Comparison of ENCODE assay signal across 29 cellular contexts in genomic region chr2:161031516-161031915, GRCh38.
DNase-seq lines count a peak whose midpoint lies in the region; ATAC-seq and TF ChIP-seq lines count a peak whose summit lies in the region.
"Had no signal": no experiment of that assay in that cellular context is flagged by ENCODE, and none has a peak within 500 bp of the region (broad histone marks: within the 10 kb centered on the region; RNA-seq: fewer than 3 reads in every experiment).

No MANE protein-coding gene starts in this region.

- WGBS in hepatocyte (ENCODE audit: low lambda C conversion rate, missing lambda C conversion rate): 85% methylated on average over 3 of the region's 3 CpGs
- WGBS in smooth muscle cell (ENCODE audit: low lambda C conversion rate): 30% methylated on average over 3 of the region's 3 CpGs

- no peaks in the 10 kb centered on the region for H3K36me3 ChIP-seq in hepatocyte (replicated peaks; ENCODE audit: insufficient read depth, low read depth)
- H3K36me3 ChIP-seq in smooth muscle cell (ENCODE audit: low read depth): no peaks in the 10 kb centered on the region
- no peaks in the 10 kb centered on the region for H3K36me3 ChIP-seq in vagina
- H3K36me3 ChIP-seq: BLaER1 treated with 17β-estradiol and CSF1 and Interleukin-3, amounts not matched to agents 10 nM and 100 nM; heart right ventricle; ovary; right atrium auricular region; SJSA1; spleen; tibial artery had no signal

- H3K79me2 ChIP-seq in hepatocyte (no peaks in the 10 kb centered on the region), smooth muscle cell (ENCODE audit: low read depth) (no peaks in the 10 kb centered on the region)

- H2AFZ ChIP-seq in hepatocyte (no peak overlapping the region), smooth muscle cell (ENCODE audit: low read depth) (no peak overlapping the region)

- no peak overlapping the region for H3K4me3 ChIP-seq in hepatocyte
- no peak overlapping the region for H3K4me3 ChIP-seq in smooth muscle cell
- no peak overlapping the region for H3K4me3 ChIP-seq in vagina
- H3K4me3 ChIP-seq: BLaER1 treated with 17β-estradiol and CSF1 and Interleukin-3, amounts not matched to agents 10 nM and 100 nM; heart right ventricle; ovary; right atrium auricular region; SJSA1; spleen; tibial artery had no signal

- no peak overlapping the region for H3K4me2 ChIP-seq in hepatocyte
- H3K4me2 ChIP-seq in smooth muscle cell: peak overlapping the region; percentile 69
- H3K4me2 ChIP-seq: BLaER1 treated with 17β-estradiol and CSF1 and Interleukin-3, amounts not matched to agents 10 nM and 100 nM had no signal

- ATAC-seq in HG02840 (IDR thresholded peaks at IDR 0.05; ENCODE audit: low FRiP score, unreplicated experiment) (no peak), GM18511 (IDR thresholded peaks at IDR 0.05; ENCODE audit: unreplicated experiment) (no peak)
- ATAC-seq: activated CD4-positive, alpha-beta T cell treated with anti-CD3 and anti-CD28 coated beads for 36 hours; activated CD8-positive, alpha-beta T cell treated with anti-CD3 and anti-CD28 coated beads, Interleukin-2, amount 10 ng/mL, durations not matched to agents 7 days and 5 days; activated T-helper 17 cell treated with anti-CD3 and anti-CD28 coated beads, Interleukin-2, amount 50 U/mL, for 72 hours had no signal

- H3K9me2 ChIP-seq in hepatocyte (replicated peaks; ENCODE audit: insufficient read depth): no peaks in the 10 kb centered on the region

- H3K9me3 ChIP-seq in hepatocyte (ENCODE audit: low read depth) (no peaks in the 10 kb centered on the region), smooth muscle cell (replicated peaks; ENCODE audit: low read depth) (no peaks in the 10 kb centered on the region), vagina (no peaks in the 10 kb centered on the region)
- H3K9me3 ChIP-seq: ovary, right atrium auricular region, SJSA1, tibial artery had no signal

- intact Hi-C loops in vagina (cut with DNase I): no loop called here

- peaks cover 34% of the 10 kb centered on the region for H3F3A ChIP-seq in smooth muscle cell (ENCODE audit: low read depth)

- H4K20me1 ChIP-seq in hepatocyte (ENCODE audit: insufficient read depth, poor library complexity, severe bottlenecking) (no peaks in the 10 kb centered on the region), smooth muscle cell (ENCODE audit: low read depth) (no peaks in the 10 kb centered on the region)
- H4K20me1 ChIP-seq: BLaER1 treated with 17β-estradiol and CSF1 and Interleukin-3, amounts not matched to agents 10 nM and 100 nM had no signal

- TF ChIP-seq POLR2A in vagina (IDR thresholded peaks at IDR 0.05): no peak

- peak overlapping the region; percentile 67 for H3K27ac ChIP-seq in hepatocyte
- peak overlapping the region; percentile 97 for H3K27ac ChIP-seq in smooth muscle cell (ENCODE audit: low read depth)
- no peak overlapping the region for H3K27ac ChIP-seq in vagina
- H3K27ac ChIP-seq: BLaER1 treated with 17β-estradiol and CSF1 and Interleukin-3, amounts not matched to agents 10 nM and 100 nM; heart right ventricle; ovary; right atrium auricular region; spleen; VCaP had no signal

- H3K9ac ChIP-seq in smooth muscle cell (ENCODE audit: low read depth): peak overlapping the region; percentile 76
- H3K9ac ChIP-seq: BLaER1 treated with 17β-estradiol and CSF1 and Interleukin-3, amounts not matched to agents 10 nM and 100 nM had no signal

- H3K4me1 ChIP-seq in hepatocyte (ENCODE audit: insufficient read depth): no peaks in the 10 kb centered on the region
- peaks cover 5% of the 10 kb centered on the region for H3K4me1 ChIP-seq in smooth muscle cell (ENCODE audit: low read depth)
- H3K4me1 ChIP-seq in vagina: peaks cover 8% of the 10 kb centered on the region
- H3K4me1 ChIP-seq: BLaER1 treated with 17β-estradiol and CSF1 and Interleukin-3, amounts not matched to agents 10 nM and 100 nM; heart right ventricle; right atrium auricular region; spleen had no signal

- TF ChIP-seq CTCF in hepatocyte (IDR thresholded peaks at IDR 0.05; ENCODE audit: poor library complexity): no peak
- TF ChIP-seq CTCF in smooth muscle cell (IDR thresholded peaks at IDR 0.05; ENCODE audit: borderline replicate concordance, insufficient read depth, poor library complexity, severe bottlenecking): no peak
- TF ChIP-seq CTCF in vagina (IDR thresholded peaks at IDR 0.05): no peak

- H3K27me3 ChIP-seq in hepatocyte (no peaks in the 10 kb centered on the region), smooth muscle cell (ENCODE audit: low read depth) (no peaks in the 10 kb centered on the region), vagina (no peaks in the 10 kb centered on the region)
- H3K27me3 ChIP-seq: BLaER1 treated with 17β-estradiol and CSF1 and Interleukin-3, amounts not matched to agents 10 nM and 100 nM; heart right ventricle; ovary; right atrium auricular region; SJSA1; spleen; tibial artery had no signal

- DNase-seq in HCEC 1CT: peak; percentile 30
- DNase-seq in astrocyte of the hippocampus (ENCODE audit: low read depth, low spot score): peak; percentile 9
- DNase-seq in hepatocyte (ENCODE audit: low spot score): no peak
- no peak for DNase-seq in smooth muscle cell (lab: John Stamatoyannopoulos, UW; ENCODE audit: unreplicated experiment)
- DNase-seq in vagina (ENCODE audit: extremely low spot score in 2 of 2): no peak
- no peak for DNase-seq in NCI-H345 (lab: John Stamatoyannopoulos, UW)
- DNase-seq: activated CD4-positive, alpha-beta T cell treated with anti-CD3 and anti-CD28 coated beads for 36 hours; activated CD8-positive, alpha-beta T cell treated with anti-CD3 and anti-CD28 coated beads, Interleukin-2, amount 10 ng/mL, durations not matched to agents 7 days and 5 days; activated naive CD4-positive, alpha-beta T cell treated with anti-CD3 and anti-CD28 coated beads, Interleukin-2, amount 50 U/mL, for 16 hours; amygdala; DMS153; effector CD4-positive, alpha-beta T cell; heart right ventricle; NCI-H146; NCI-H82; nephron progenitor cell; ovary; RPMI8226; spleen; stimulated activated CD8-positive, alpha-beta memory T cell treated with anti-CD3 and anti-CD28 coated beads, Interleukin-4, amount 100 ng/mL, for 48 hours; T-helper 9 cell had no signal

Comparison
In these comparisons a context has a peak if more than half of its experiments do, and no peak if none do; other contexts are left out.
1. DNase-seq: peak in HCEC 1CT (single experiment) and astrocyte of the hippocampus (single experiment); none in hepatocyte (single experiment), smooth muscle cell (single experiment), vagina (0 of 2) and NCI-H345 (single experiment).